1 cellular context compared by ENCODE assay signal in the genomic region with DNA sequence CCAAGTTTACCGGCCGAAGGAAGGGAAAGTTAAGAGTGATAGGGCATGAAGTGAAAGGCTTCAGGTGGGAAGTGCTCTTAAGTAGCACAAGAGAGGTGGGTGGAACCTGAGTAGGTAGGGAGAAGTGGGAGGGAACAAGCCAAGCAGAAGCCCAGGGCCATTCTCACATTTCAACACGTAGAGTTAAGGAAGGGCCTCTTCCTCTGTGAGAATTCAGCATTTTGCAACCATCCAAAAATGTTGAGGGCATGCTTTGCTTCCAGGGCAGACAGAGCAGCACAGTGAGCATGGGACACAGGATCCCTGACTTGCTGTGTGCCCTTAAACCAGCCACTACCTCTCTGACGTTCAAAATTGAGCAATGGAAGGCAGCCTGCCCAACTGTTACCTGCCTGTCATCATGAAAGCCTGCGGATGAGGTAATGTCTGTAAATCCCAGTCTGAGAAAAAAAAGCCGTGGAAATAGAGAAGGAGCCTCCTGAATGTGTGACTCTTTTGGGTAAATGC.
TF ChIP-seq lines count a peak whose summit lies in the region.

No MANE protein-coding gene starts in this region.

TF ChIP-seq in GM23338, 12 proteins besides CTCF, POLR2A, EP300 and RAD21:
- TF ChIP-seq, protein P1, sequence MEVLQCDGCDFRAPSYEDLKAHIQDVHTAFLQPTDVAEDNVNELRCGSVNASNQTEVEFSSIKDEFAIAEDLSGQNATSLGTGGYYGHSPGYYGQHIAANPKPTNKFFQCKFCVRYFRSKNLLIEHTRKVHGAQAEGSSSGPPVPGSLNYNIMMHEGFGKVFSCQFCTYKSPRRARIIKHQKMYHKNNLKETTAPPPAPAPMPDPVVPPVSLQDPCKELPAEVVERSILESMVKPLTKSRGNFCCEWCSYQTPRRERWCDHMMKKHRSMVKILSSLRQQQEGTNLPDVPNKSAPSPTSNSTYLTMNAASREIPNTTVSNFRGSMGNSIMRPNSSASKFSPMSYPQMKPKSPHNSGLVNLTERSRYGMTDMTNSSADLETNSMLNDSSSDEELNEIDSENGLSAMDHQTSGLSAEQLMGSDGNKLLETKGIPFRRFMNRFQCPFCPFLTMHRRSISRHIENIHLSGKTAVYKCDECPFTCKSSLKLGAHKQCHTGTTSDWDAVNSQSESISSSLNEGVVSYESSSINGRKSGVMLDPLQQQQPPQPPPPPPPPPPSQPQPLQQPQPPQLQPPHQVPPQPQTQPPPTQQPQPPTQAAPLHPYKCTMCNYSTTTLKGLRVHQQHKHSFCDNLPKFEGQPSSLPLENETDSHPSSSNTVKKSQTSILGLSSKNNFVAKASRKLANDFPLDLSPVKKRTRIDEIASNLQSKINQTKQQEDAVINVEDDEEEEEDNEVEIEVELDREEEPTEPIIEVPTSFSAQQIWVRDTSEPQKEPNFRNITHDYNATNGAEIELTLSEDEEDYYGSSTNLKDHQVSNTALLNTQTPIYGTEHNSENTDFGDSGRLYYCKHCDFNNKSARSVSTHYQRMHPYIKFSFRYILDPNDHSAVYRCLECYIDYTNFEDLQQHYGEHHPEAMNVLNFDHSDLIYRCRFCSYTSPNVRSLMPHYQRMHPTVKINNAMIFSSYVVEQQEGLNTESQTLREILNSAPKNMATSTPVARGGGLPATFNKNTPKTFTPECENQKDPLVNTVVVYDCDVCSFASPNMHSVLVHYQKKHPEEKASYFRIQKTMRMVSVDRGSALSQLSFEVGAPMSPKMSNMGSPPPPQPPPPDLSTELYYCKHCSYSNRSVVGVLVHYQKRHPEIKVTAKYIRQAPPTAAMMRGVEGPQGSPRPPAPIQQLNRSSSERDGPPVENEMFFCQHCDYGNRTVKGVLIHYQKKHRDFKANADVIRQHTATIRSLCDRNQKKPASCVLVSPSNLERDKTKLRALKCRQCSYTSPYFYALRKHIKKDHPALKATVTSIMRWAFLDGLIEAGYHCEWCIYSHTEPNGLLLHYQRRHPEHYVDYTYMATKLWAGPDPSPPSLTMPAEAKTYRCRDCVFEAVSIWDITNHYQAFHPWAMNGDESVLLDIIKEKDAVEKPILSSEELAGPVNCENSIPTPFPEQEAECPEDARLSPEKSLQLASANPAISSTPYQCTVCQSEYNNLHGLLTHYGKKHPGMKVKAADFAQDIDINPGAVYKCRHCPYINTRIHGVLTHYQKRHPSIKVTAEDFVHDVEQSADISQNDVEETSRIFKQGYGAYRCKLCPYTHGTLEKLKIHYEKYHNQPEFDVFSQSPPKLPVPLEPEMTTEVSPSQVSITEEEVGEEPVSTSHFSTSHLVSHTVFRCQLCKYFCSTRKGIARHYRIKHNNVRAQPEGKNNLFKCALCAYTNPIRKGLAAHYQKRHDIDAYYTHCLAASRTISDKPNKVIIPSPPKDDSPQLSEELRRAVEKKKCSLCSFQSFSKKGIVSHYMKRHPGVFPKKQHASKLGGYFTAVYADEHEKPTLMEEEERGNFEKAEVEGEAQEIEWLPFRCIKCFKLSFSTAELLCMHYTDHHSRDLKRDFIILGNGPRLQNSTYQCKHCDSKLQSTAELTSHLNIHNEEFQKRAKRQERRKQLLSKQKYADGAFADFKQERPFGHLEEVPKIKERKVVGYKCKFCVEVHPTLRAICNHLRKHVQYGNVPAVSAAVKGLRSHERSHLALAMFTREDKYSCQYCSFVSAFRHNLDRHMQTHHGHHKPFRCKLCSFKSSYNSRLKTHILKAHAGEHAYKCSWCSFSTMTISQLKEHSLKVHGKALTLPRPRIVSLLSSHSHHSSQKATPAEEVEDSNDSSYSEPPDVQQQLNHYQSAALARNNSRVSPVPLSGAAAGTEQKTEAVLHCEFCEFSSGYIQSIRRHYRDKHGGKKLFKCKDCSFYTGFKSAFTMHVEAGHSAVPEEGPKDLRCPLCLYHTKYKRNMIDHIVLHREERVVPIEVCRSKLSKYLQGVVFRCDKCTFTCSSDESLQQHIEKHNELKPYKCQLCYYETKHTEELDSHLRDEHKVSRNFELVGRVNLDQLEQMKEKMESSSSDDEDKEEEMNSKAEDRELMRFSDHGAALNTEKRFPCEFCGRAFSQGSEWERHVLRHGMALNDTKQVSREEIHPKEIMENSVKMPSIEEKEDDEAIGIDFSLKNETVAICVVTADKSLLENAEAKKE (CRISPR knock-in tag; IDR thresholded peaks at IDR 0.05), result no peak
- no peak for TF ChIP-seq ZNF114 (CRISPR knock-in tag; IDR thresholded peaks at IDR 0.05)
- no peak for TF ChIP-seq JUNB (IDR thresholded peaks at IDR 0.05; ENCODE audit: unreplicated experiment)
- TF ChIP-seq EZH2 (IDR thresholded peaks at IDR 0.05; ENCODE audit: low read depth, unreplicated experiment), result no peak
- TF ChIP-seq, protein P2, sequence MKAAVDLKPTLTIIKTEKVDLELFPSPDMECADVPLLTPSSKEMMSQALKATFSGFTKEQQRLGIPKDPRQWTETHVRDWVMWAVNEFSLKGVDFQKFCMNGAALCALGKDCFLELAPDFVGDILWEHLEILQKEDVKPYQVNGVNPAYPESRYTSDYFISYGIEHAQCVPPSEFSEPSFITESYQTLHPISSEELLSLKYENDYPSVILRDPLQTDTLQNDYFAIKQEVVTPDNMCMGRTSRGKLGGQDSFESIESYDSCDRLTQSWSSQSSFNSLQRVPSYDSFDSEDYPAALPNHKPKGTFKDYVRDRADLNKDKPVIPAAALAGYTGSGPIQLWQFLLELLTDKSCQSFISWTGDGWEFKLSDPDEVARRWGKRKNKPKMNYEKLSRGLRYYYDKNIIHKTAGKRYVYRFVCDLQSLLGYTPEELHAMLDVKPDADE (IDR thresholded peaks at IDR 0.05), result no peak
- TF ChIP-seq, protein P3, sequence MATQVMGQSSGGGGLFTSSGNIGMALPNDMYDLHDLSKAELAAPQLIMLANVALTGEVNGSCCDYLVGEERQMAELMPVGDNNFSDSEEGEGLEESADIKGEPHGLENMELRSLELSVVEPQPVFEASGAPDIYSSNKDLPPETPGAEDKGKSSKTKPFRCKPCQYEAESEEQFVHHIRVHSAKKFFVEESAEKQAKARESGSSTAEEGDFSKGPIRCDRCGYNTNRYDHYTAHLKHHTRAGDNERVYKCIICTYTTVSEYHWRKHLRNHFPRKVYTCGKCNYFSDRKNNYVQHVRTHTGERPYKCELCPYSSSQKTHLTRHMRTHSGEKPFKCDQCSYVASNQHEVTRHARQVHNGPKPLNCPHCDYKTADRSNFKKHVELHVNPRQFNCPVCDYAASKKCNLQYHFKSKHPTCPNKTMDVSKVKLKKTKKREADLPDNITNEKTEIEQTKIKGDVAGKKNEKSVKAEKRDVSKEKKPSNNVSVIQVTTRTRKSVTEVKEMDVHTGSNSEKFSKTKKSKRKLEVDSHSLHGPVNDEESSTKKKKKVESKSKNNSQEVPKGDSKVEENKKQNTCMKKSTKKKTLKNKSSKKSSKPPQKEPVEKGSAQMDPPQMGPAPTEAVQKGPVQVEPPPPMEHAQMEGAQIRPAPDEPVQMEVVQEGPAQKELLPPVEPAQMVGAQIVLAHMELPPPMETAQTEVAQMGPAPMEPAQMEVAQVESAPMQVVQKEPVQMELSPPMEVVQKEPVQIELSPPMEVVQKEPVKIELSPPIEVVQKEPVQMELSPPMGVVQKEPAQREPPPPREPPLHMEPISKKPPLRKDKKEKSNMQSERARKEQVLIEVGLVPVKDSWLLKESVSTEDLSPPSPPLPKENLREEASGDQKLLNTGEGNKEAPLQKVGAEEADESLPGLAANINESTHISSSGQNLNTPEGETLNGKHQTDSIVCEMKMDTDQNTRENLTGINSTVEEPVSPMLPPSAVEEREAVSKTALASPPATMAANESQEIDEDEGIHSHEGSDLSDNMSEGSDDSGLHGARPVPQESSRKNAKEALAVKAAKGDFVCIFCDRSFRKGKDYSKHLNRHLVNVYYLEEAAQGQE (IDR thresholded peaks at IDR 0.05; ENCODE audit: unreplicated experiment), result no peak
- TF ChIP-seq STAT1 (IDR thresholded peaks at IDR 0.05; ENCODE audit: unreplicated experiment), result no peak
- TF ChIP-seq NANOG (IDR thresholded peaks at IDR 0.05; ENCODE audit: borderline replicate concordance), result no peak
- no peak for TF ChIP-seq ZNF331 (CRISPR knock-in tag; IDR thresholded peaks at IDR 0.05; ENCODE audit: low read depth)
- no peak for TF ChIP-seq CREB1 (CRISPR knock-in tag; IDR thresholded peaks at IDR 0.05; ENCODE audit: low read depth)
- TF ChIP-seq POLR2AphosphoS5 (IDR thresholded peaks at IDR 0.05; ENCODE audit: low read depth), result no peak
- no peak for TF ChIP-seq EZH2phosphoT487 (IDR thresholded peaks at IDR 0.05; ENCODE audit: unreplicated experiment)
